8 cellular contexts compared by ENCODE assay signal in the genomic region with DNA sequence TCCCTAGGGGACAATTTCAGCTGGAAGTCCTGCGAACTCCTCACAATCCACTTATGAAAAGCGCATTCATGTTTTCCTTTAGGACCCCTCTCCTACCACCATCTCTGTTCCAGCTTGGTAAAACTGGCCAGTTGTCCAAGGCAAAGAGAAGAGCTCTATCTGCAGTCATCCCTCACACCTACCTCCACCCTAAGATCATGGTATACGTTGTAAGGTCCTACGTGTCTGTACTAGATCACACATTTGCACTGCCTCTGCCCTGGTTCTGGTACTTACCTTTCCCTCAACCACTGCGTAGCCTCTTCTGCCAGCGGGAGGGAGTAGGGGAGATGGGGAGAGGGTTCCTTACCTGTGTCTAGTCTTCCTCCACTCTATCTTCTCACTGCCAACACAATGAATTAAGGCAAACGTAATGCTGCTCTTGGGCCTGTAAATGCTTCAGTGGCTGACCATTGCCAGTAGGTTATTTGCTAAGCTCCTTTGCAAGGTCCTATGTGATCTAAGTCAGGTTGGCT. TPM values are rescaled to one million over a fixed set of nuclear protein-coding genes. Genes with fewer than 3 reads are reported as not detected.
DNase-seq lines count a peak whose midpoint lies in the region; ATAC-seq and TF ChIP-seq lines count a peak whose summit lies in the region.

No MANE protein-coding gene starts in this region.

- H3K36me3 Mint-ChIP-seq in T-helper 1 cell treated with Interleukin-12 subunit alpha and Interleukin-12 subunit beta and Interleukin-4 antibody, amounts not matched to agents 30 μg/mL and 1 μg/mL, for 36 hours (ENCODE audit: low read depth) = peaks cover 7% of the 10 kb centered on the region
- peaks cover 5% of the 10 kb centered on the region for H3K36me3 Mint-ChIP-seq in progenitor cell of endocrine pancreas (ENCODE audit: insufficient read depth)

- no peaks in the 10 kb centered on the region for H3K9me3 Mint-ChIP-seq in T-helper 1 cell treated with Interleukin-12 subunit alpha and Interleukin-12 subunit beta and Interleukin-4 antibody, amounts not matched to agents 30 μg/mL and 1 μg/mL, for 36 hours
- H3K9me3 Mint-ChIP-seq in progenitor cell of endocrine pancreas (ENCODE audit: low read depth) = no peaks in the 10 kb centered on the region

- peak overlapping the region; percentile 92 for H3K27ac Mint-ChIP-seq in T-helper 1 cell treated with Interleukin-12 subunit alpha and Interleukin-12 subunit beta and Interleukin-4 antibody, amounts not matched to agents 30 μg/mL and 1 μg/mL, for 36 hours
- H3K27ac Mint-ChIP-seq in progenitor cell of endocrine pancreas = peak overlapping the region; percentile 96

- ATAC-seq in GM19455 (IDR thresholded peaks at IDR 0.05; ENCODE audit: unreplicated experiment) = no peak
- no peak for ATAC-seq in GM21390 (IDR thresholded peaks at IDR 0.05; ENCODE audit: unreplicated experiment)

- H3K4me3 ChIP-seq in HFF-Myc (replicated peaks; ENCODE audit: low read depth, low read length) (peak overlapping the region; percentile 79), fibroblast of pulmonary artery (replicated peaks; ENCODE audit: low read depth, low read length) (peak overlapping the region; percentile 95)

- no peaks in the 10 kb centered on the region for H3K27me3 Mint-ChIP-seq in T-helper 1 cell treated with Interleukin-12 subunit alpha and Interleukin-12 subunit beta and Interleukin-4 antibody, amounts not matched to agents 30 μg/mL and 1 μg/mL, for 36 hours (ENCODE audit: low read depth)
- no peaks in the 10 kb centered on the region for H3K27me3 Mint-ChIP-seq in progenitor cell of endocrine pancreas

- DNase-seq in HFF-Myc (ENCODE audit: extremely low read depth, low read depth) = no peak
- no peak for DNase-seq in fibroblast of pulmonary artery (ENCODE audit: low read depth)
- DNase-seq in progenitor cell of endocrine pancreas (ENCODE audit: low spot score, unreplicated experiment) = no peak
- DNase-seq in ureter (ENCODE audit: low spot score) = no peak
- DNase-seq in NCI-H1048 (lab: John Stamatoyannopoulos, UW) = no peak

- H3K4me1 Mint-ChIP-seq in T-helper 1 cell treated with Interleukin-12 subunit alpha and Interleukin-12 subunit beta and Interleukin-4 antibody, amounts not matched to agents 30 μg/mL and 1 μg/mL, for 36 hours (ENCODE audit: low read depth) = peaks cover 19% of the 10 kb centered on the region
- peaks cover 13% of the 10 kb centered on the region for H3K4me1 Mint-ChIP-seq in progenitor cell of endocrine pancreas (ENCODE audit: low read depth)

- H3K4me3 Mint-ChIP-seq in T-helper 1 cell treated with Interleukin-12 subunit alpha and Interleukin-12 subunit beta and Interleukin-4 antibody, amounts not matched to agents 30 μg/mL and 1 μg/mL, for 36 hours = peak overlapping the region; percentile 88
- peak overlapping the region; percentile 84 for H3K4me3 Mint-ChIP-seq in progenitor cell of endocrine pancreas (ENCODE audit: low read depth)

- TF ChIP-seq CTCF in HFF-Myc (IDR thresholded peaks at IDR 0.05; ENCODE audit: low read depth, low read length, missing control alignments) (no peak), fibroblast of pulmonary artery (IDR thresholded peaks at IDR 0.05; ENCODE audit: low read length, missing control alignments) (no peak), progenitor cell of endocrine pancreas (IDR thresholded peaks at IDR 0.05; ENCODE audit: unreplicated experiment) (no peak)

RNA-seq across cellular contexts. Expression of gene NUP133, which starts 0.7 kb away (rescaled TPM):
- total RNA-seq in progenitor cell of endocrine pancreas (53.5 and 54.6 TPM in 2 replicates), ureter (39.7 TPM)

RNA-seq across cellular contexts. Expression of gene ABCB10, which starts 49.6 kb away (rescaled TPM):
- total RNA-seq in progenitor cell of endocrine pancreas = 21.4 and 27.9 TPM in 2 replicates
- 13.7 TPM for total RNA-seq in ureter
